In genomic region chr16:353404-354285, GRCh38 we compare ENCODE assay signal across 7 cellular contexts. TPM values are rescaled to one million over a fixed set of nuclear protein-coding genes. Genes with fewer than 3 reads are reported as not detected.
DNase-seq lines count a peak whose midpoint lies in the region; ATAC-seq and TF ChIP-seq lines count a peak whose summit lies in the region.

No MANE protein-coding gene starts in this region.

- ATAC-seq in HG02588 (IDR thresholded peaks at IDR 0.05; ENCODE audit: unreplicated experiment), result peak; percentile 9
- ATAC-seq in activated CD8-positive, alpha-beta T cell treated with anti-CD3 and anti-CD28 coated beads for 36 hours, result no peak

- peak overlapping the region; percentile 36 for H3K27ac Mint-ChIP-seq in activated CD8-positive, alpha-beta T cell treated with anti-CD3 and anti-CD28 coated beads for 36 hours
- peak overlapping the region; percentile 91 to 98 (median 96) for H3K27ac Mint-ChIP-seq in immature natural killer cell

- peak; percentile 26 for DNase-seq in activated CD8-positive, alpha-beta T cell treated with anti-CD3 and anti-CD28 coated beads for 36 hours
- peak in 2 of 3 donors; percentile 46 to 54 for DNase-seq in immature natural killer cell
- no peak for DNase-seq in substantia nigra (lab: John Stamatoyannopoulos, UW)
- no peak for DNase-seq in head of caudate nucleus
- DNase-seq in NCI-H1417 treated with DMSO at 0.1 percent for 48 hours (lab: John Stamatoyannopoulos, UW), result no peak
- DNase-seq in NCI-H82 treated with DMSO at 0.1 percent for 48 hours (lab: John Stamatoyannopoulos, UW; ENCODE audit: unreplicated experiment), result no peak

- no peak for TF ChIP-seq CTCF in activated CD8-positive, alpha-beta T cell treated with anti-CD3 and anti-CD28 coated beads for 36 hours (IDR thresholded peaks at IDR 0.05)

- H3K4me3 Mint-ChIP-seq in activated CD8-positive, alpha-beta T cell treated with anti-CD3 and anti-CD28 coated beads for 36 hours, result peak overlapping the region; percentile 12
- H3K4me3 Mint-ChIP-seq in immature natural killer cell, result peak overlapping the region; percentile 87 to 98 (median 92)

- no peaks in the 10 kb centered on the region for H3K27me3 Mint-ChIP-seq in activated CD8-positive, alpha-beta T cell treated with anti-CD3 and anti-CD28 coated beads for 36 hours
- peaks cover 4 to 28% (median 8%) of the 10 kb centered on the region in 3 donors for H3K27me3 Mint-ChIP-seq in immature natural killer cell (ENCODE audit: low read depth in 3 of 3)

- H3K4me1 Mint-ChIP-seq in activated CD8-positive, alpha-beta T cell treated with anti-CD3 and anti-CD28 coated beads for 36 hours (ENCODE audit: low read depth), result peaks cover 40% of the 10 kb centered on the region
- H3K4me1 Mint-ChIP-seq in immature natural killer cell, result peaks cover 55 to 60% of the 10 kb centered on the region in 2 donors

- H3K9me3 Mint-ChIP-seq in activated CD8-positive, alpha-beta T cell treated with anti-CD3 and anti-CD28 coated beads for 36 hours, result no peaks in the 10 kb centered on the region
- no peaks in the 10 kb centered on the region for H3K9me3 Mint-ChIP-seq in immature natural killer cell

- CTCF ChIA-PET in activated CD8-positive, alpha-beta T cell treated with anti-CD3 and anti-CD28 coated beads for 36 hours (lab: Charles Lee), result interaction anchor here (0.6 to 1.4 kb wide), 4 partner anchors 17 to 161 kb away, joined by 3 to 4 read pairs (median 3); partner anchors contain the start of gene MRPL28

- intact Hi-C loops in activated CD8-positive, alpha-beta T cell treated with anti-CD3 and anti-CD28 coated beads for 36 hours (cut with micrococcal nuclease), result loop anchor here (10.0 kb wide), 1 partner anchor 119 kb away; the partner anchor contains the start of gene FAM234A
- intact Hi-C loops in head of caudate nucleus (cut with DNase I), result loop anchor here (10.0 kb wide), 1 partner anchor 119 kb away; the partner anchor contains the start of gene FAM234A

- H3K36me3 Mint-ChIP-seq in activated CD8-positive, alpha-beta T cell treated with anti-CD3 and anti-CD28 coated beads for 36 hours (ENCODE audit: low read depth), result peaks cover 15% of the 10 kb centered on the region
- peaks cover 0 to 6% (median 6%) of the 10 kb centered on the region in 3 donors for H3K36me3 Mint-ChIP-seq in immature natural killer cell

- POLR2A ChIA-PET in activated CD8-positive, alpha-beta T cell treated with anti-CD3 and anti-CD28 coated beads for 36 hours (lab: Charles Lee), result interaction anchor here (1.7 kb wide), 1 partner anchor 13 kb away, joined by 6 read pairs; no protein-coding TSS in a partner anchor

- peak overlapping the region; percentile 55 for H3K27ac ChIP-seq in substantia nigra (ENCODE audit: low read depth, low read length, poor library complexity, severe bottlenecking)

RNA-seq across cellular contexts. Expression of gene AXIN1, which starts 1.1 kb away (rescaled TPM):
- 10 to 100 TPM; 24.1 to 24.9 TPM for total RNA-seq in activated CD8-positive, alpha-beta T cell treated with anti-CD3 and anti-CD28 coated beads for 36 hours
- 10 to 100 TPM in 1 of 3 donors, 1 to 10 TPM in 2; 1.9 to 12.5 (median 5.2) TPM for polyA plus RNA-seq in immature natural killer cell

RNA-seq across cellular contexts. Expression of gene MRPL28, which starts 16.7 kb away (rescaled TPM):
- total RNA-seq in activated CD8-positive, alpha-beta T cell treated with anti-CD3 and anti-CD28 coated beads for 36 hours, result 10 to 100 TPM; 95.0 to 98.2 TPM
- 100 to 1,000 TPM in 2 of 3 donors, 10 to 100 TPM in 1; 98.6 to 139 (median 106) TPM for polyA plus RNA-seq in immature natural killer cell

RNA-seq across cellular contexts. Expression of gene PGAP6, which starts 28.1 kb away (rescaled TPM):
- 10 to 100 TPM; 21.9 to 24.8 TPM for total RNA-seq in activated CD8-positive, alpha-beta T cell treated with anti-CD3 and anti-CD28 coated beads for 36 hours
- 10 to 100 TPM; 16.0 to 35.9 (median 23.7) TPM for polyA plus RNA-seq in immature natural killer cell

RNA-seq across cellular contexts. Expression of gene NME4, which starts 43.4 kb away (rescaled TPM):
- 10 to 100 TPM; 22.9 to 24.2 TPM for total RNA-seq in activated CD8-positive, alpha-beta T cell treated with anti-CD3 and anti-CD28 coated beads for 36 hours
- 10 to 100 TPM; 30.4 to 53.7 (median 36.5) TPM for polyA plus RNA-seq in immature natural killer cell

RNA-seq across cellular contexts. Expression of gene DECR2, which starts 48.0 kb away (rescaled TPM):
- total RNA-seq in activated CD8-positive, alpha-beta T cell treated with anti-CD3 and anti-CD28 coated beads for 36 hours, result 1 to 10 TPM; 9.7 to 10.0 TPM
- polyA plus RNA-seq in immature natural killer cell, result 10 to 100 TPM in 1 of 3 donors, 1 to 10 TPM in 2; 3.6 to 12.9 (median 5.4) TPM

Comparison
In these comparisons a context has a peak if more than half of its experiments do, and no peak if none do; other contexts are left out.
1. DNase-seq: peak in activated CD8-positive, alpha-beta T cell treated with anti-CD3 and anti-CD28 coated beads for 36 hours (single experiment) and immature natural killer cell (2 of 3); none in substantia nigra (0 of 49), head of caudate nucleus (0 of 42), NCI-H1417 treated with DMSO at 0.1 percent for 48 hours (single experiment) and NCI-H82 treated with DMSO at 0.1 percent for 48 hours (single experiment).